In genomic region chr3:138308783-138309182, GRCh38 we compare ENCODE assay signal across 30 cellular contexts. TPM values are rescaled to one million over a fixed set of nuclear protein-coding genes. Genes with fewer than 3 reads are reported as not detected.
"Had no signal": no experiment of that assay in that cellular context is flagged by ENCODE, and none has a peak within 500 bp of the region (broad histone marks: within the 10 kb centered on the region; RNA-seq: fewer than 3 reads in every experiment).

No MANE protein-coding gene starts in this region.

- H3K9me3 ChIP-seq: ovary, suprapubic skin, testis, upper lobe of right lung had no signal

- H3K4me1 ChIP-seq: neural progenitor cell, parathyroid adenoma, psoas muscle, spleen, suprapubic skin, tibial artery, transverse colon, upper lobe of right lung, uterus had no signal

- DNase-seq: natural killer cell; occipital lobe; ovary; posterior cingulate gyrus; psoas muscle; right cardiac atrium; spleen; stimulated activated CD4-positive, alpha-beta T cell treated with anti-CD3 and anti-CD28 coated beads, Interleukin-12 subunit alpha, Interleukin-12 subunit beta, amount 100 ng/mL, for 4 hours; stimulated activated CD4-positive, alpha-beta T cell treated with anti-CD3 and anti-CD28 coated beads, Interleukin-1b, Interleukin-23, amount 100 ng/mL, for 48 hours; stimulated activated CD4-positive, alpha-beta T cell treated with anti-CD3 and anti-CD28 coated beads, Interleukin-4, amount 100 ng/mL, for 1 hour; stimulated activated CD4-positive, alpha-beta T cell treated with anti-CD3 and anti-CD28 coated beads, Interleukin-4, amount 100 ng/mL, for 4 hours; stimulated activated CD8-positive, alpha-beta memory T cell treated with anti-CD3 and anti-CD28 coated beads, Interleukin-4, amount 100 ng/mL, for 48 hours; stimulated activated naive CD4-positive, alpha-beta T cell; stimulated activated naive CD8-positive, alpha-beta T cell treated with anti-CD3 and anti-CD28 coated beads, Interleukin-15, amount 100 ng/mL, for 72 hours; stimulated activated naive CD8-positive, alpha-beta T cell treated with anti-CD3 and anti-CD28 coated beads, Interleukin-15, Interleukin-2, amounts not matched to agents 100 U/mL and 50 U/mL, for 24 hours; substantia nigra; testis; tibial artery; transverse colon; upper lobe of right lung; uterus had no signal

- H3K4me2 ChIP-seq: neural progenitor cell, smooth muscle cell had no signal

- H3K79me2 ChIP-seq: parathyroid adenoma had no signal

- H3K9ac ChIP-seq: neural progenitor cell, parathyroid adenoma had no signal

- H3K4me3 ChIP-seq: neural progenitor cell, ovary, psoas muscle, skin epidermis, smooth muscle cell, spleen, suprapubic skin, testis, tibial artery, transverse colon, upper lobe of right lung, uterus had no signal

- H2AFZ ChIP-seq: neural progenitor cell, parathyroid adenoma had no signal

- ATAC-seq: natural killer cell; psoas muscle; right cardiac atrium; sciatic nerve; stimulated activated memory B cell treated with anti-CD40 and anti-IgM and Interleukin-4, amounts not matched to agents 10 μg/mL and 1 μg/mL and 100 μg/mL, for 72 hours; stimulated activated naive CD8-positive, alpha-beta T cell treated with anti-CD3 and anti-CD28 coated beads, Interleukin-15, amount 100 ng/mL, for 72 hours; stimulated activated naive CD8-positive, alpha-beta T cell treated with anti-CD3 and anti-CD28 coated beads, Interleukin-15, Interleukin-2, amounts not matched to agents 100 U/mL and 50 U/mL, for 24 hours; upper lobe of right lung had no signal

- H3K27me3 ChIP-seq: neural progenitor cell, ovary, suprapubic skin, testis, tibial artery, upper lobe of right lung, uterus had no signal

- H3K27ac ChIP-seq: neural progenitor cell, ovary, parathyroid adenoma, psoas muscle, skin epidermis, spleen, suprapubic skin, testis, tibial artery, transverse colon, upper lobe of right lung, uterus had no signal

- H3K36me3 ChIP-seq: neural progenitor cell, ovary, spleen, suprapubic skin, tibial artery, transverse colon, upper lobe of right lung, uterus had no signal

RNA-seq across cellular contexts. Expression of gene NME9, which starts 20.9 kb away (rescaled TPM):
- total RNA-seq: natural killer cell, osteoblast, smooth muscle cell, transverse colon, upper lobe of right lung had no signal
- polyA plus RNA-seq: smooth muscle cell, urinary bladder had no signal
